Comparison of ENCODE assay signal across 8 cellular contexts in genomic region chr1:27858072-27858948, GRCh38. TPM values are rescaled to one million over a fixed set of nuclear protein-coding genes. Genes with fewer than 3 reads are reported as not detected.
DNase-seq lines count a peak whose midpoint lies in the region; ATAC-seq and TF ChIP-seq lines count a peak whose summit lies in the region.

No MANE protein-coding gene starts in this region.

- H3K27me3 Mint-ChIP-seq in activated CD4-positive, alpha-beta T cell treated with anti-CD3 and anti-CD28 coated beads, Interleukin-2, amount 10 ng/mL, durations not matched to agents 24 days and 14 days, result no peaks in the 10 kb centered on the region

- H3K9me3 Mint-ChIP-seq in activated CD4-positive, alpha-beta T cell treated with anti-CD3 and anti-CD28 coated beads, Interleukin-2, amount 10 ng/mL, durations not matched to agents 24 days and 14 days, result no peaks in the 10 kb centered on the region

- H3K9me3 ChIP-seq in liver (ENCODE audit: control insufficient read depth in 4 of 4, low read length in 3 of 4), result no peaks in the 10 kb centered on the region

- peak; percentile 44 for DNase-seq in GM04503 (ENCODE audit: low read depth)
- peak; percentile 32 for DNase-seq in NCI-H524 treated with DMSO at 0.1 percent for 48 hours (lab: John Stamatoyannopoulos, UW)
- DNase-seq in activated CD4-positive, alpha-beta T cell treated with anti-CD3 and anti-CD28 coated beads, Interleukin-2, amount 10 ng/mL, durations not matched to agents 24 days and 14 days, result peak; percentile 96
- no peak for DNase-seq in coronary artery (ENCODE audit: low spot score)
- peak; percentile 64 to 86 (median 69) for DNase-seq in stimulated activated CD4-positive, alpha-beta T cell treated with anti-CD3 and anti-CD28 coated beads, TNF-alpha, amount 100 ng/mL, for 1 hour (ENCODE audit: low read depth in 3 of 3, low spot score in 1 of 3)
- no peak for DNase-seq in cortex of kidney (lab: John Stamatoyannopoulos, UW)

- H3K9ac ChIP-seq in liver (ENCODE audit: low read depth in 1 of 2, low read length in 2 of 2), result no peak overlapping the region

- H3K27ac Mint-ChIP-seq in activated CD4-positive, alpha-beta T cell treated with anti-CD3 and anti-CD28 coated beads, Interleukin-2, amount 10 ng/mL, durations not matched to agents 24 days and 14 days, result no peak overlapping the region

- H3K4me1 ChIP-seq in liver (ENCODE audit: control insufficient read depth in 4 of 4, insufficient read depth in 4 of 4, low read length in 3 of 4), result peaks cover 0 to 4% (median 2%) of the 10 kb centered on the region in 4 donors

- peaks cover 17% of the 10 kb centered on the region for H3K4me1 Mint-ChIP-seq in activated CD4-positive, alpha-beta T cell treated with anti-CD3 and anti-CD28 coated beads, Interleukin-2, amount 10 ng/mL, durations not matched to agents 24 days and 14 days

- peak; percentile 94 for TF ChIP-seq RAD21 in liver (IDR thresholded peaks at IDR 0.05)

- no peaks in the 10 kb centered on the region for H3K36me3 Mint-ChIP-seq in activated CD4-positive, alpha-beta T cell treated with anti-CD3 and anti-CD28 coated beads, Interleukin-2, amount 10 ng/mL, durations not matched to agents 24 days and 14 days (ENCODE audit: low read depth)

- no peaks in the 10 kb centered on the region for H3K36me3 ChIP-seq in liver (ENCODE audit: control insufficient read depth in 4 of 4, insufficient read depth in 3 of 4, low read depth in 1 of 4, low read length in 3 of 4)

- H3K27me3 ChIP-seq in liver (ENCODE audit: control insufficient read depth in 4 of 4, insufficient read depth in 4 of 4, low read length in 3 of 4), result no peaks in the 10 kb centered on the region

- intact Hi-C loops in activated CD4-positive, alpha-beta T cell treated with anti-CD3 and anti-CD28 coated beads, Interleukin-2, amount 10 ng/mL, durations not matched to agents 24 days and 14 days (cut with micrococcal nuclease), result loop anchor here (1.0 to 5.0 kb wide), 4 partner anchors 33 to 350 kb away; partner anchors contain the start of gene XKR8

- H3K4me3 Mint-ChIP-seq in activated CD4-positive, alpha-beta T cell treated with anti-CD3 and anti-CD28 coated beads, Interleukin-2, amount 10 ng/mL, durations not matched to agents 24 days and 14 days, result no peak overlapping the region

- ATAC-seq in HG03342 (IDR thresholded peaks at IDR 0.05; ENCODE audit: unreplicated experiment), result peak; percentile 67

- 32% methylated on average over 10 of the region's 10 CpGs for WGBS in liver

- H3K4me3 ChIP-seq in coronary artery, result no peak overlapping the region
- H3K4me3 ChIP-seq in liver (ENCODE audit: low read depth in 1 of 3, low read length in 3 of 3), result no peak overlapping the region

- peak; percentile 88 for TF ChIP-seq CTCF in coronary artery (IDR thresholded peaks at IDR 0.05)
- TF ChIP-seq CTCF in liver (IDR thresholded peaks at IDR 0.05; ENCODE audit: low read depth, low read length, missing input control), result peak; percentile 99

- H3K27ac ChIP-seq in coronary artery (peak overlapping the region in 1 of 2 donors; percentile 37), liver (ENCODE audit: low read depth in 1 of 2, low read length in 2 of 2) (no peak overlapping the region)

TF ChIP-seq in liver, 16 proteins besides CTCF, POLR2A, EP300 and RAD21:
- TF ChIP-seq NR2F2 (IDR thresholded peaks at IDR 0.05) (peak; percentile 59), YY1 (IDR thresholded peaks at IDR 0.05) (no peak)

RNA-seq across cellular contexts. Expression of gene THEMIS2, which starts 14.0 kb away (rescaled TPM):
- 24.5 and 27.7 TPM in 2 replicates for total RNA-seq in activated CD4-positive, alpha-beta T cell treated with anti-CD3 and anti-CD28 coated beads, Interleukin-2, amount 10 ng/mL, durations not matched to agents 24 days and 14 days
- 10 to 100 TPM; 15.4 to 17.7 TPM for total RNA-seq in liver
- polyA plus RNA-seq in liver, result 1 to 10 TPM; 4.9 to 6.1 TPM

RNA-seq across cellular contexts. Expression of gene PPP1R8, which starts 27.7 kb away (rescaled TPM):
- 80.3 TPM in 2 replicates for total RNA-seq in activated CD4-positive, alpha-beta T cell treated with anti-CD3 and anti-CD28 coated beads, Interleukin-2, amount 10 ng/mL, durations not matched to agents 24 days and 14 days
- 10 to 100 TPM; 19.0 to 20.5 TPM for total RNA-seq in liver
- polyA plus RNA-seq in liver, result 10 to 100 TPM in 1 of 2 donors, 1 to 10 TPM in 1; 3.1 to 15.9 TPM

RNA-seq across cellular contexts. Expression of gene RPA2, which starts 56.1 kb away (rescaled TPM):
- total RNA-seq in activated CD4-positive, alpha-beta T cell treated with anti-CD3 and anti-CD28 coated beads, Interleukin-2, amount 10 ng/mL, durations not matched to agents 24 days and 14 days, result 87.7 and 92.7 TPM in 2 replicates
- 10 to 100 TPM; 10.6 to 40.4 TPM for total RNA-seq in liver
- polyA plus RNA-seq in liver, result 10 to 100 TPM in 1 of 2 donors, 1 to 10 TPM in 1; 8.7 to 13.9 TPM

Comparison
In these comparisons a context has a peak if more than half of its experiments do, and no peak if none do; other contexts are left out.
1. DNase-seq: peak in GM04503 (single experiment), NCI-H524 treated with DMSO at 0.1 percent for 48 hours (single experiment), activated CD4-positive, alpha-beta T cell treated with anti-CD3 and anti-CD28 coated beads, Interleukin-2, amount 10 ng/mL, durations not matched to agents 24 days and 14 days (single experiment) and stimulated activated CD4-positive, alpha-beta T cell treated with anti-CD3 and anti-CD28 coated beads, TNF-alpha, amount 100 ng/mL, for 1 hour (3 of 3); none in coronary artery (single experiment) and cortex of kidney (single experiment).